ENCODE assay signal across 1 cellular context in genomic region chr9:35616681-35617459, GRCh38.
TF ChIP-seq lines count a peak whose summit lies in the region.

No MANE protein-coding gene starts in this region.

TF ChIP-seq in K562, 482 proteins besides CTCF, POLR2A, EP300 and RAD21:
- TF ChIP-seq CREM (IDR thresholded peaks at IDR 0.05; ENCODE audit: low read depth) (peak; percentile 68), ATF7 (IDR thresholded peaks at IDR 0.05) (peak; percentile 77), KHSRP (IDR thresholded peaks at IDR 0.05) (0 out of 2 replicates have a peak, but pooled peaks have one; percentile 19), PHB (CRISPR knock-in tag; IDR thresholded peaks at IDR 0.05) (no peak), NRF1 (conservative IDR thresholded peaks at IDR 0.05 in 1 of 2, IDR thresholded peaks at IDR 0.05 in 1 of 2) (peak; percentile 29 to 36; a peak in 2 of 4 replicates), TEAD1 (CRISPR knock-in tag; IDR thresholded peaks at IDR 0.05) (no peak), ATF1 (CRISPR knock-in tag; IDR thresholded peaks at IDR 0.05) (no peak), ATF1 (tag; IDR thresholded peaks at IDR 0.05) (peak; percentile 87), PYGO2 (tag; IDR thresholded peaks at IDR 0.05) (no peak), ZNF124 (CRISPR knock-in tag; IDR thresholded peaks at IDR 0.05) (no peak), ZNF518B (CRISPR knock-in tag; IDR thresholded peaks at IDR 0.05) (no peak), ESRRB (CRISPR knock-in tag; IDR thresholded peaks at IDR 0.05; ENCODE audit: borderline replicate concordance) (no peak), GABPA (tag; conservative IDR thresholded peaks at IDR 0.05; ENCODE audit: low read depth) (peak; percentile 39; the same call in 1 of the 2 replicates), TAF15 (IDR thresholded peaks at IDR 0.05; ENCODE audit: low read depth, low read length) (no peak), POLR2G (IDR thresholded peaks at IDR 0.05; ENCODE audit: low read depth, low read length) (0 out of 2 replicates have a peak, but pooled peaks have one; percentile 31), STAT6 (CRISPR knock-in tag; IDR thresholded peaks at IDR 0.05) (no peak), ZNF354B (CRISPR knock-in tag; IDR thresholded peaks at IDR 0.05) (no peak), CREB1 (IDR thresholded peaks at IDR 0.05) (no peak), CREB1 (CRISPR knock-in tag; IDR thresholded peaks at IDR 0.05) (peak; percentile 75), PRDM10 (IDR thresholded peaks at IDR 0.05; ENCODE audit: partially characterized antibody) (peak; percentile 54), ZNF253 (CRISPR knock-in tag; conservative IDR thresholded peaks at IDR 0.05) (no peak), NCOA4 (IDR thresholded peaks at IDR 0.05; ENCODE audit: partially characterized antibody) (no peak), ATF3 (IDR thresholded peaks at IDR 0.05) (peak; percentile 67), ATF3 (CRISPR knock-in tag; conservative IDR thresholded peaks at IDR 0.05) (no peak), ETV1 (tag; conservative IDR thresholded peaks at IDR 0.05; ENCODE audit: low read depth) (0 out of 2 replicates have a peak, but pooled peaks have one; percentile 11), ZNF224 (CRISPR knock-in tag; IDR thresholded peaks at IDR 0.05) (no peak)
